32 cellular contexts compared by ENCODE assay signal in the genomic region with DNA sequence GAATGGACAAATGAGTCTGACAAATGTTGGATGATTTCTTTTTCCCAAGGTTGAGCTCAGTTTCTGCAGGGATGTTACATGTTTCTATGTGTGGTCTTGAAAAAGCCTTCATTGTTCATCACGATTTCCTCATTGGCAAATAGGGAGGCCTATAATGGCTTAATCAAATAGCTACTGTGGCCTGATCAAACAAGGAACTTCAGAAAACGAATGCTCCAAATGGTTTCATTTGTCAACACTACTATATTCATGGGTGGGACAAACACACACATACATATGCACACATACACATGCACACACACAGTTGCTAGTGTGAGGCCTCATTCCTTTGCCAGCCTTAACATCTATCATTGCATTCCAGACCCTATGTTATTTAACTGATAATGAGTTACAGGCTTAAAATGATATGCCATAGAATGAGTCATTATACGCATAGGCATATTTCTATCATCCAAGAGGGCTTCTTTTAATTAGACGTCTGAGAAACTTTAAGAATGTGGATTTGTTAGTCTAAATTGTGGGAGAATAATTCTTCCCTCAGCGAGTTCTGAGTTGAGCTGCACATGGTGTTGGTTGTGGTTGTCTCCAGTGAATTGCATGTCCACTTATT.
DNase-seq lines count a peak whose midpoint lies in the region; ATAC-seq, FAIRE-seq and TF ChIP-seq lines count a peak whose summit lies in the region.
"Had no signal": no experiment of that assay in that cellular context is flagged by ENCODE, and none has a peak within 500 bp of the region (broad histone marks: within the 10 kb centered on the region; RNA-seq: fewer than 3 reads in every experiment).

No MANE protein-coding gene starts in this region.

- H3K27me3 ChIP-seq in foreskin keratinocyte, result no peaks in the 10 kb centered on the region
- H3K27me3 ChIP-seq: body of pancreas, SJCRH30 had no signal

- no peak for TF ChIP-seq CTCF in foreskin keratinocyte (conservative IDR thresholded peaks at IDR 0.05)
- no peak for TF ChIP-seq CTCF in D721Med (IDR thresholded peaks at IDR 0.05; ENCODE audit: insufficient read depth, missing control alignments)

- no peaks in the 10 kb centered on the region for H3K4me1 Mint-ChIP-seq in activated T-cell treated with anti-CD3 and anti-CD28 coated beads, Interleukin-2, amount 50 U/mL, for 4 hours (ENCODE audit: low read depth)
- H3K4me1 Mint-ChIP-seq: activated B cell treated with CpG ODN at 0.5 μM for 24 hours; activated CD8-positive, alpha-beta memory T cell treated with anti-CD3 and anti-CD28 coated beads, Interleukin-2, amount 10 ng/mL, durations not matched to agents 7 days and 5 days; CD4-positive, alpha-beta memory T cell; neural crest cell; T-cell had no signal

- H3K4me1 ChIP-seq in foreskin keratinocyte, result peaks cover 31% of the 10 kb centered on the region
- H3K4me1 ChIP-seq: parathyroid adenoma, SJCRH30 had no signal

- no peaks in the 10 kb centered on the region for H3K36me3 Mint-ChIP-seq in activated T-cell treated with anti-CD3 and anti-CD28 coated beads, Interleukin-2, amount 50 U/mL, for 4 hours (ENCODE audit: insufficient read depth)
- H3K36me3 Mint-ChIP-seq: activated CD8-positive, alpha-beta memory T cell treated with anti-CD3 and anti-CD28 coated beads, Interleukin-2, amount 10 ng/mL, durations not matched to agents 7 days and 5 days; CD4-positive, alpha-beta memory T cell; T-cell had no signal

- no peak for ATAC-seq in foreskin keratinocyte
- ATAC-seq in activated T-cell treated with anti-CD3 and anti-CD28 coated beads, Interleukin-2, amount 50 U/mL, for 4 hours, result no peak
- ATAC-seq: activated CD8-positive, alpha-beta memory T cell treated with anti-CD3 and anti-CD28 coated beads, Interleukin-2, amount 10 ng/mL, durations not matched to agents 7 days and 5 days; activated T-cell treated with anti-CD3 and anti-CD28 coated beads, Interleukin-2, amount 50 U/mL, for 72 hours; body of pancreas; sciatic nerve; T-cell had no signal

- DNase-seq in NCI-H2196 (lab: John Stamatoyannopoulos, UW; ENCODE audit: unreplicated experiment) (peak; percentile 1), NCI-H2196 treated with DMSO at 0.1 percent for 48 hours (lab: John Stamatoyannopoulos, UW; ENCODE audit: unreplicated experiment) (no peak), NCI-H748 (lab: John Stamatoyannopoulos, UW; ENCODE audit: unreplicated experiment) (peak; percentile 77), foreskin keratinocyte (peak in 1 of 2 donors; percentile 21), NCI-H1694 treated with DMSO at 0.1 percent for 48 hours (lab: John Stamatoyannopoulos, UW) (no peak), DMS 273 treated with DMSO at 0.1 percent for 48 hours (lab: John Stamatoyannopoulos, UW) (no peak), D721Med (ENCODE audit: insufficient read length, low spot score) (no peak)
- no peak for DNase-seq in activated T-cell treated with anti-CD3 and anti-CD28 coated beads, Interleukin-2, amount 50 U/mL, for 4 hours
- DNase-seq: activated B cell treated with CpG ODN at 0.5 μM for 24 hours; activated CD8-positive, alpha-beta memory T cell treated with anti-CD3 and anti-CD28 coated beads, Interleukin-2, amount 10 ng/mL, durations not matched to agents 7 days and 5 days; activated naive CD4-positive, alpha-beta T cell; activated T-cell treated with anti-CD3 and anti-CD28 coated beads, Interleukin-2, amount 50 U/mL, for 72 hours; AML-193; CD4-positive, alpha-beta memory T cell; cerebellar nuclear complex; GF-D8; HCEC 1CT; head of caudate nucleus; NCI-H1417 treated with DMSO at 0.1 percent for 48 hours; NCI-H2171 treated with DMSO at 0.1 percent for 48 hours; NCI-H524 treated with DMSO at 0.1 percent for 48 hours; SJCRH30; stimulated activated CD4-positive, alpha-beta T cell treated with anti-CD3 and anti-CD28 coated beads, Interleukin-15, amount 100 ng/mL, for 24 hours; stimulated activated naive CD4-positive, alpha-beta T cell; T-cell had no signal

- H3K4me3 Mint-ChIP-seq in activated T-cell treated with anti-CD3 and anti-CD28 coated beads, Interleukin-2, amount 50 U/mL, for 4 hours, result no peak overlapping the region
- H3K4me3 Mint-ChIP-seq: activated B cell treated with CpG ODN at 0.5 μM for 24 hours; activated CD8-positive, alpha-beta memory T cell treated with anti-CD3 and anti-CD28 coated beads, Interleukin-2, amount 10 ng/mL, durations not matched to agents 7 days and 5 days; activated T-cell treated with anti-CD3 and anti-CD28 coated beads, Interleukin-2, amount 50 U/mL, for 72 hours; CD4-positive, alpha-beta memory T cell; neural crest cell; T-cell had no signal

- H3K27ac ChIP-seq in foreskin keratinocyte, result peak overlapping the region; percentile 83
- H3K27ac ChIP-seq: body of pancreas, KMS-11, parathyroid adenoma, SJCRH30 had no signal

- no peak for FAIRE-seq in D721Med (lab: Jason Lieb, UNC)
- FAIRE-seq: endothelial cell of umbilical vein, RCC 7860 had no signal

- peaks cover 9% of the 10 kb centered on the region for H3K27me3 Mint-ChIP-seq in activated T-cell treated with anti-CD3 and anti-CD28 coated beads, Interleukin-2, amount 50 U/mL, for 4 hours (ENCODE audit: low read depth)
- H3K27me3 Mint-ChIP-seq: activated B cell treated with CpG ODN at 0.5 μM for 24 hours had no signal

- H3K9me3 Mint-ChIP-seq in activated T-cell treated with anti-CD3 and anti-CD28 coated beads, Interleukin-2, amount 50 U/mL, for 4 hours, result no peaks in the 10 kb centered on the region
- H3K9me3 Mint-ChIP-seq: activated B cell treated with CpG ODN at 0.5 μM for 24 hours; activated T-cell treated with anti-CD3 and anti-CD28 coated beads, Interleukin-2, amount 50 U/mL, for 72 hours had no signal

Comparison
In these comparisons a context has a peak if more than half of its experiments do, and no peak if none do; other contexts are left out.
1. DNase-seq: peak in NCI-H2196 (single experiment) and NCI-H748 (single experiment); none in NCI-H2196 treated with DMSO at 0.1 percent for 48 hours (single experiment), NCI-H1694 treated with DMSO at 0.1 percent for 48 hours (single experiment), DMS 273 treated with DMSO at 0.1 percent for 48 hours (single experiment), activated T-cell treated with anti-CD3 and anti-CD28 coated beads, Interleukin-2, amount 50 U/mL, for 4 hours (single experiment) and D721Med (single experiment).